8 cellular contexts compared by ENCODE assay signal in genomic region chr19:14116525-14116917, GRCh38. TPM values are rescaled to one million over a fixed set of nuclear protein-coding genes. Genes with fewer than 3 reads are reported as not detected.
DNase-seq lines count a peak whose midpoint lies in the region; ATAC-seq and TF ChIP-seq lines count a peak whose summit lies in the region.

No MANE protein-coding gene starts in this region.

- peaks cover 2% of the 10 kb centered on the region for H3K36me3 ChIP-seq in OCI-LY3 (replicated peaks; ENCODE audit: low read depth, low read length)
- peaks cover 4% of the 10 kb centered on the region for H3K36me3 ChIP-seq in endodermal cell (ENCODE audit: control insufficient read depth, insufficient read depth, low read length)

- H3K27ac Mint-ChIP-seq in CD4-positive, alpha-beta T cell: peak overlapping the region; percentile 68
- H3K27ac Mint-ChIP-seq in endodermal cell (peak overlapping the region; percentile 49), osteocyte (ENCODE audit: unreplicated experiment) (peak overlapping the region; percentile 65)

- H3K9me3 Mint-ChIP-seq in CD4-positive, alpha-beta T cell: no peaks in the 10 kb centered on the region
- H3K9me3 Mint-ChIP-seq in endodermal cell (no peaks in the 10 kb centered on the region), osteocyte (ENCODE audit: unreplicated experiment) (no peaks in the 10 kb centered on the region)

- POLR2A ChIA-PET in CD4-positive, alpha-beta T cell (lab: Charles Lee): interaction anchor here (0.9 to 3.0 kb wide), 3 partner anchors 20 to 36 kb away, joined by 3 to 16 read pairs (median 13); partner anchors contain the start of gene ASF1B

- H3K27me3 Mint-ChIP-seq in CD4-positive, alpha-beta T cell: no peaks in the 10 kb centered on the region
- H3K27me3 Mint-ChIP-seq in endodermal cell (ENCODE audit: insufficient read depth): no peaks in the 10 kb centered on the region
- H3K27me3 Mint-ChIP-seq in osteocyte (ENCODE audit: unreplicated experiment): no peaks in the 10 kb centered on the region

- H3K79me2 ChIP-seq in OCI-LY3 (ENCODE audit: low read length): peaks cover 10% of the 10 kb centered on the region

- peak overlapping the region; percentile 93 for H3K4me3 Mint-ChIP-seq in CD4-positive, alpha-beta T cell
- H3K4me3 Mint-ChIP-seq in endodermal cell (peak overlapping the region; percentile 72), osteocyte (ENCODE audit: unreplicated experiment) (peak overlapping the region; percentile 88)

- H3K27ac ChIP-seq in CD4-positive, alpha-beta T cell (ENCODE audit: low read depth, low read length): no peak overlapping the region
- H3K27ac ChIP-seq in OCI-LY3 (ENCODE audit: low read length) (no peak overlapping the region), endodermal cell (ENCODE audit: low read depth, low read length) (no peak overlapping the region)

- no peaks in the 10 kb centered on the region for H3K27me3 ChIP-seq in CD4-positive, alpha-beta T cell (ENCODE audit: control insufficient read depth, insufficient read depth, low read length)
- H3K27me3 ChIP-seq in OCI-LY3 (ENCODE audit: low read depth, low read length): no peaks in the 10 kb centered on the region
- H3K27me3 ChIP-seq in endodermal cell (ENCODE audit: control insufficient read depth, insufficient read depth, low read length, poor library complexity, severe bottlenecking): no peaks in the 10 kb centered on the region

- H3K36me3 Mint-ChIP-seq in CD4-positive, alpha-beta T cell (ENCODE audit: low read depth): peaks cover 13% of the 10 kb centered on the region
- H3K36me3 Mint-ChIP-seq in endodermal cell (ENCODE audit: low read depth): peaks cover 4% of the 10 kb centered on the region
- no peaks in the 10 kb centered on the region for H3K36me3 Mint-ChIP-seq in osteocyte (ENCODE audit: unreplicated experiment)

- peak overlapping the region; percentile 97 for H3K4me3 ChIP-seq in OCI-LY3 (ENCODE audit: low read length)
- peak overlapping the region; percentile 85 for H3K4me3 ChIP-seq in endodermal cell (ENCODE audit: low read length)

- 53 to 60% methylated on average over 2 to 6 of the region's 6 CpGs for WGBS in endodermal cell (ENCODE audit: insufficient coverage in 1 of 2, insufficient read length in 1 of 2), 2 experiments

- DNase-seq in CD4-positive, alpha-beta T cell: no peak
- DNase-seq in endodermal cell (no peak), osteocyte (ENCODE audit: extremely low spot score, unreplicated experiment) (no peak), COR-L47 (lab: John Stamatoyannopoulos, UW) (no peak), omental fat pad (ENCODE audit: low spot score) (no peak), NCI-H2196 treated with DMSO at 0.1 percent for 48 hours (lab: John Stamatoyannopoulos, UW; ENCODE audit: unreplicated experiment) (no peak)

- H2AFZ ChIP-seq in OCI-LY3 (ENCODE audit: low read depth, low read length): no peak overlapping the region

- intact Hi-C loops in CD4-positive, alpha-beta T cell (cut with DNase I, micrococcal nuclease): loop anchor here (5.0 kb wide), 2 partner anchors 34 to 44 kb away; partner anchors contain the start of gene MISP3 (in 1 of the 2)

- H3K9ac ChIP-seq in OCI-LY3 (ENCODE audit: low read length) (peak overlapping the region; percentile 73), endodermal cell (ENCODE audit: extremely low read depth, low read length, poor library complexity, severe bottlenecking) (peak overlapping the region; percentile 30)

- H3K4me1 ChIP-seq in OCI-LY3 (ENCODE audit: low read length) (peaks cover 34% of the 10 kb centered on the region), endodermal cell (ENCODE audit: control insufficient read depth, insufficient read depth, low read length) (peaks cover 12% of the 10 kb centered on the region)

- CTCF ChIA-PET in CD4-positive, alpha-beta T cell (lab: Charles Lee): interaction anchor here (4.2 kb wide), 1 partner anchor 20 kb away, joined by 18 read pairs; the partner anchor contains the start of gene ASF1B

- H3K4me1 Mint-ChIP-seq in CD4-positive, alpha-beta T cell (ENCODE audit: low read depth): peaks cover 62% of the 10 kb centered on the region
- H3K4me1 Mint-ChIP-seq in endodermal cell (peaks cover 23% of the 10 kb centered on the region), osteocyte (ENCODE audit: unreplicated experiment) (peaks cover 54% of the 10 kb centered on the region)

- peak overlapping the region; percentile 92 for H3K4me2 ChIP-seq in OCI-LY3 (ENCODE audit: low read length)

- no peaks in the 10 kb centered on the region for H3K9me3 ChIP-seq in CD4-positive, alpha-beta T cell (ENCODE audit: control insufficient read depth, low read length)
- H3K9me3 ChIP-seq in OCI-LY3 (ENCODE audit: insufficient read depth, low read length) (no peaks in the 10 kb centered on the region), endodermal cell (ENCODE audit: control insufficient read depth, low read length) (no peaks in the 10 kb centered on the region)

- TF ChIP-seq CTCF in CD4-positive, alpha-beta T cell (IDR thresholded peaks at IDR 0.05): no peak
- no peak for TF ChIP-seq CTCF in OCI-LY3 (IDR thresholded peaks at IDR 0.05; ENCODE audit: low read depth, low read length)
- TF ChIP-seq CTCF in endodermal cell (conservative IDR thresholded peaks at IDR 0.05): no peak
- no peak for TF ChIP-seq CTCF in osteocyte (IDR thresholded peaks at IDR 0.05)
- no peak for TF ChIP-seq CTCF in omental fat pad (IDR thresholded peaks at IDR 0.05)

- no peak for ATAC-seq in CD4-positive, alpha-beta T cell (ENCODE audit: poor library complexity)
- no peak for ATAC-seq in HG03097 (IDR thresholded peaks at IDR 0.05; ENCODE audit: low FRiP score, unreplicated experiment)
- ATAC-seq in omental fat pad (ENCODE audit: low FRiP score): no peak

- H4K20me1 ChIP-seq in OCI-LY3 (ENCODE audit: insufficient read depth, low read length): no peaks in the 10 kb centered on the region

RNA-seq across cellular contexts. Expression of gene PRKACA, which starts 1.0 kb away (rescaled TPM):
- 10 to 100 TPM; 27.4 to 29.8 TPM for total RNA-seq in CD4-positive, alpha-beta T cell
- total RNA-seq in endodermal cell: 10 to 100 TPM; 62.1 to 73.8 TPM
- polyA plus RNA-seq in endodermal cell (2013, experiment 1 of 2): 58.6 TPM
- polyA plus RNA-seq in endodermal cell (2013, experiment 2 of 2): 60.1 TPM
- total RNA-seq in osteocyte: 109 and 115 TPM in 2 replicates
- 10 to 100 TPM; 31.5 to 56.1 (median 45.1) TPM for total RNA-seq in omental fat pad

RNA-seq across cellular contexts. Expression of gene ASF1B, which starts 19.9 kb away (rescaled TPM):
- total RNA-seq in CD4-positive, alpha-beta T cell: under 1 TPM; 0.59 to 0.77 TPM
- total RNA-seq in endodermal cell (10 to 100 TPM; 37.8 to 47.8 TPM), osteocyte (4.5 and 5.5 TPM in 2 replicates), omental fat pad (1 to 10 TPM in 1 of 4 donors, under 1 TPM in 2, not detected in 1; 0.37 to 2.5 (median 0.95) TPM)
- polyA plus RNA-seq in endodermal cell (2013, experiment 1 of 2): 31.3 TPM
- polyA plus RNA-seq in endodermal cell (2013, experiment 2 of 2): 31.4 TPM

RNA-seq across cellular contexts. Expression of gene SAMD1, which starts 26.0 kb away (rescaled TPM):
- total RNA-seq in CD4-positive, alpha-beta T cell: 10 to 100 TPM; 29.4 to 30.1 TPM
- total RNA-seq in endodermal cell (100 to 1,000 TPM in 1 of 2 donors, 10 to 100 TPM in 1; 94.2 to 126 TPM), osteocyte (34.9 and 38.9 TPM in 2 replicates), omental fat pad (10 to 100 TPM in 2 of 4 donors, 1 to 10 TPM in 2; 8.6 to 22.5 (median 10.8) TPM)
- polyA plus RNA-seq in endodermal cell (2013, experiment 1 of 2): 66.5 TPM
- 71.4 TPM for polyA plus RNA-seq in endodermal cell (2013, experiment 2 of 2)

RNA-seq across cellular contexts. Expression of gene C19orf67, which starts 30.9 kb away (rescaled TPM):
- total RNA-seq in CD4-positive, alpha-beta T cell: not detected
- total RNA-seq in endodermal cell (1 to 10 TPM in 1 of 2 donors, under 1 TPM in 1; 0.73 to 1.1 TPM), osteocyte (0.54 TPM in 1 of 2 replicates, not detected in the other), omental fat pad (not detected)
- polyA plus RNA-seq in endodermal cell (2013, experiment 1 of 2): not detected
- polyA plus RNA-seq in endodermal cell (2013, experiment 2 of 2): not detected

RNA-seq across cellular contexts. Expression of gene MISP3, which starts 43.9 kb away (rescaled TPM):
- total RNA-seq in CD4-positive, alpha-beta T cell: under 1 TPM; 0.39 to 0.49 TPM
- 1 to 10 TPM in 1 of 2 donors, under 1 TPM in 1; 0.73 to 1.4 TPM for total RNA-seq in endodermal cell
- 1.9 TPM for polyA plus RNA-seq in endodermal cell (2013, experiment 1 of 2)
- polyA plus RNA-seq in endodermal cell (2013, experiment 2 of 2): 1.8 TPM
- total RNA-seq in osteocyte: 1.8 and 2.1 TPM in 2 replicates
- 1 to 10 TPM in 3 of 4 donors, not detected in 1; 1.6 to 3.0 (median 2.8) TPM for total RNA-seq in omental fat pad
